Comparison of ENCODE assay signal across 8 cellular contexts in the genomic region with DNA sequence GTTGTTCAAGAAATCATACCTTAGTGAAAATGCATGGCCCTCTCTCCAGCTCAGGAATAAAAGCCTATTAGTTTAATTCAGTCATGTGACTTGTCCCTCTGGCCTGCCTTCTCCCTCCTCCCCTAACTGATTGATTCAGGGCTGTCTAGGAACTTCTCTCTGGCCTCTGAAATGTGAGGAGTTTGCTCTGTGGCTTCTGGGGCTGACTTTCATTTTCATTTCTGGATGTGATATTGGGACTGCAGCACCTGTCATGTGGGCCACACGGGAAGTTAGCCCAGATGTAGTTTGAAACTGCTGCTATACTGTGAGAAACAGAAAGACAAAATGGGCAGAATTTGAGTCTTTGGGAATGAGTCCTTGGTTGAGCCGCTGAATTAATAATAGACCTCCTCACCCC. TPM values are rescaled to one million over a fixed set of nuclear protein-coding genes. Genes with fewer than 3 reads are reported as not detected.
DNase-seq lines count a peak whose midpoint lies in the region; ATAC-seq and TF ChIP-seq lines count a peak whose summit lies in the region.

No MANE protein-coding gene starts in this region.

- H3K27ac ChIP-seq in OCI-LY7 (ENCODE audit: low read depth, low read length, poor library complexity, severe bottlenecking) (peak overlapping the region; percentile 47), thymus (ENCODE audit: low read depth) (peak overlapping the region; percentile 52)

- POLR2A ChIA-PET in OCI-LY7 (lab: Charles Lee): interaction anchor here (1.1 to 1.5 kb wide), 2 partner anchors 9 to 27 kb away, joined by 3 to 5 read pairs; no protein-coding TSS in a partner anchor

- H3K27me3 ChIP-seq in thymus (ENCODE audit: control insufficient read depth, insufficient read depth): no peaks in the 10 kb centered on the region

- peaks cover 43% of the 10 kb centered on the region; the same call in 1 of the 2 replicates for H3K79me2 ChIP-seq in OCI-LY7 (ENCODE audit: insufficient read depth, low read depth, low read length)

- intact Hi-C loops in OCI-LY7 (cut with micrococcal nuclease; ENCODE audit: unreplicated experiment): loop anchor here (5.0 kb wide), 1 partner anchor 44 kb away; a partner anchor contains a TSS

- H3K27ac Mint-ChIP-seq in activated naive CD4-positive, alpha-beta T cell treated with anti-CD3 and anti-CD28 coated beads, Interleukin-2, amount 10 ng/mL, durations not matched to agents 7 days and 5 days: peak overlapping the region; percentile 89
- peak overlapping the region; percentile 93 for H3K27ac Mint-ChIP-seq in memory B cell

- H3K4me3 ChIP-seq in OCI-LY7 (ENCODE audit: low read depth, low read length, poor library complexity, severe bottlenecking): peak overlapping the region; percentile 44
- peak overlapping the region; percentile 18 for H3K4me3 ChIP-seq in thymus (ENCODE audit: low read length)

- H3K4me1 ChIP-seq in OCI-LY7 (ENCODE audit: insufficient read depth, low read length, poor library complexity, severe bottlenecking) (peaks cover 26% of the 10 kb centered on the region), thymus (ENCODE audit: control insufficient read depth, insufficient read depth, low read length) (no peaks in the 10 kb centered on the region)

- peaks cover 1% of the 10 kb centered on the region for H3K9me3 Mint-ChIP-seq in activated naive CD4-positive, alpha-beta T cell treated with anti-CD3 and anti-CD28 coated beads, Interleukin-2, amount 10 ng/mL, durations not matched to agents 7 days and 5 days
- no peaks in the 10 kb centered on the region for H3K9me3 Mint-ChIP-seq in memory B cell

- in situ Hi-C loops in ACHN (cut with HindIII; ENCODE audit: low pct_ligation_motif_present, low pct_unique_long_range_greater_than_20kb, low sequenced_read_pairs): no loop called here

- 0 out of 2 replicates have a peak overlapping the region, but pooled peaks have one; percentile 1 for H2AFZ ChIP-seq in OCI-LY7 (ENCODE audit: low read length)

- ATAC-seq in GM18870 (IDR thresholded peaks at IDR 0.05; ENCODE audit: unreplicated experiment) (peak; percentile 98), HG03064 (IDR thresholded peaks at IDR 0.05; ENCODE audit: low read depth, unreplicated experiment) (peak; percentile 94), memory B cell (ENCODE audit: low read depth) (peak; percentile 99)

- CTCF ChIA-PET in OCI-LY7 (lab: Charles Lee; ENCODE audit: unreplicated experiment): no interaction called here
- CTCF ChIA-PET in activated naive CD4-positive, alpha-beta T cell treated with anti-CD3 and anti-CD28 coated beads, Interleukin-2, amount 10 ng/mL, durations not matched to agents 7 days and 5 days (lab: Charles Lee): interaction anchor here (0.6 kb wide), 1 partner anchor 40 kb away, joined by 3 read pairs; no protein-coding TSS in a partner anchor

- H4K20me1 ChIP-seq in OCI-LY7 (ENCODE audit: insufficient read depth, low read length): no peaks in the 10 kb centered on the region

- no peaks in the 10 kb centered on the region for H3K27me3 Mint-ChIP-seq in activated naive CD4-positive, alpha-beta T cell treated with anti-CD3 and anti-CD28 coated beads, Interleukin-2, amount 10 ng/mL, durations not matched to agents 7 days and 5 days
- no peaks in the 10 kb centered on the region for H3K27me3 Mint-ChIP-seq in memory B cell

- DNase-seq in ACHN: peak; percentile 76
- DNase-seq in OCI-LY7 (ENCODE audit: low spot score): peak; percentile 80
- peak; percentile 78 for DNase-seq in activated naive CD4-positive, alpha-beta T cell treated with anti-CD3 and anti-CD28 coated beads, Interleukin-2, amount 10 ng/mL, durations not matched to agents 7 days and 5 days
- peak; percentile 31 to 41 for DNase-seq in memory B cell (ENCODE audit: low spot score in 2 of 2)
- no peak for DNase-seq in epidermal melanocyte (ENCODE audit: insufficient read length, low spot score)

- H3K4me2 ChIP-seq in OCI-LY7 (ENCODE audit: low read length): peak overlapping the region; percentile 63

- no peaks in the 10 kb centered on the region for H3K36me3 ChIP-seq in OCI-LY7 (ENCODE audit: insufficient read depth, low read length)
- H3K36me3 ChIP-seq in thymus (ENCODE audit: control insufficient read depth, insufficient read depth): no peaks in the 10 kb centered on the region

- H3K9me3 ChIP-seq in OCI-LY7 (ENCODE audit: low read length) (no peaks in the 10 kb centered on the region), thymus (ENCODE audit: control insufficient read depth) (no peaks in the 10 kb centered on the region)

- 3% methylated on average over 2 of the region's 2 CpGs for WGBS in thymus

- H3K9me2 ChIP-seq in OCI-LY7 (ENCODE audit: insufficient read depth, low read length): no peaks in the 10 kb centered on the region

- peaks cover 22% of the 10 kb centered on the region for H3K36me3 Mint-ChIP-seq in activated naive CD4-positive, alpha-beta T cell treated with anti-CD3 and anti-CD28 coated beads, Interleukin-2, amount 10 ng/mL, durations not matched to agents 7 days and 5 days
- peaks cover 2% of the 10 kb centered on the region for H3K36me3 Mint-ChIP-seq in memory B cell

- TF ChIP-seq CTCF in OCI-LY7 (conservative IDR thresholded peaks at IDR 0.05; ENCODE audit: low read length): no peak

- H3K4me3 Mint-ChIP-seq in activated naive CD4-positive, alpha-beta T cell treated with anti-CD3 and anti-CD28 coated beads, Interleukin-2, amount 10 ng/mL, durations not matched to agents 7 days and 5 days: peak overlapping the region; percentile 48
- H3K4me3 Mint-ChIP-seq in memory B cell: peak overlapping the region; percentile 78

- BruUV-seq in OCI-LY7 (replicated peaks; lab: Mats Ljungman, UMichigan): no TSS peak

- peaks cover 57% of the 10 kb centered on the region for H3K4me1 Mint-ChIP-seq in activated naive CD4-positive, alpha-beta T cell treated with anti-CD3 and anti-CD28 coated beads, Interleukin-2, amount 10 ng/mL, durations not matched to agents 7 days and 5 days
- peaks cover 40% of the 10 kb centered on the region for H3K4me1 Mint-ChIP-seq in memory B cell

RNA-seq across cellular contexts. Expression of a gene that starts 44.8 kb away (rescaled TPM):
- total RNA-seq in OCI-LY7 (2014; rRNA removed; shearing (Covaris generic)): 22.9 and 39.2 TPM in 2 replicates
- total RNA-seq in OCI-LY7 (2022): 36.8 and 39.7 TPM in 2 replicates
- polyA plus RNA-seq in thymus: 29.0 TPM
